ENCODE assay signal across 1 cellular context in genomic region chr15:98805434-98806274, GRCh38.
A peak's percentile ranks its signal among the peaks of the same experiment; 100 is the strongest.
TF ChIP-seq lines count a peak whose summit lies in the region.

No MANE protein-coding gene starts in this region.

TF ChIP-seq in HEK293, 187 proteins besides CTCF, POLR2A, EP300 and RAD21 (continued from another document):
- TF ChIP-seq ZBTB8A (tag by site-specific recombination; IDR thresholded peaks at IDR 0.05) (peak; percentile 60; the same call in 1 of the 2 replicates), PATZ1 (tag by site-specific recombination; IDR thresholded peaks at IDR 0.05) (0 out of 2 replicates have a peak, but pooled peaks have one; percentile 8), ZNF580 (tag by site-specific recombination; IDR thresholded peaks at IDR 0.05) (peak; percentile 52; the same call in 1 of the 2 replicates), KLF9 (tag by site-specific recombination; IDR thresholded peaks at IDR 0.05; ENCODE audit: low read depth) (no peak), ZNF561 (tag by site-specific recombination; IDR thresholded peaks at IDR 0.05; ENCODE audit: borderline replicate concordance) (0 out of 2 replicates have a peak, but pooled peaks have one; percentile 34), OSR2 (tag by site-specific recombination; IDR thresholded peaks at IDR 0.05) (peak; percentile 65; the same call in 1 of the 2 replicates), PRDM4 (tag by site-specific recombination; IDR thresholded peaks at IDR 0.05) (0 out of 2 replicates have a peak, but pooled peaks have one; percentile 50), GLI2 (tag by site-specific recombination; IDR thresholded peaks at IDR 0.05; ENCODE audit: borderline replicate concordance, low read depth) (peak; percentile 75), AEBP2 (tag by site-specific recombination; IDR thresholded peaks at IDR 0.05; ENCODE audit: borderline replicate concordance) (no peak), WT1 (tag by site-specific recombination; IDR thresholded peaks at IDR 0.05) (peak; percentile 60), ZNF530 (tag by site-specific recombination; IDR thresholded peaks at IDR 0.05; ENCODE audit: low read depth) (no peak), ZNF416 (tag by site-specific recombination; IDR thresholded peaks at IDR 0.05) (no peak), ZNF473 (tag by site-specific recombination; IDR thresholded peaks at IDR 0.05) (no peak), ZNF18 (tag by site-specific recombination; IDR thresholded peaks at IDR 0.05) (peak; percentile 83), ZNF24 (tag by site-specific recombination; IDR thresholded peaks at IDR 0.05) (no peak), ZNF423 (tag by site-specific recombination; IDR thresholded peaks at IDR 0.05) (peak; percentile 70), TCF7L2 (IDR thresholded peaks at IDR 0.05; ENCODE audit: borderline replicate concordance, low read depth, low read length) (peak; percentile 39; the same call in 1 of the 2 replicates), ZXDB (tag by site-specific recombination; IDR thresholded peaks at IDR 0.05) (peak; percentile 65), FEZF1 (tag by site-specific recombination; IDR thresholded peaks at IDR 0.05) (peak; percentile 86), ZNF366 (tag by site-specific recombination; conservative IDR thresholded peaks at IDR 0.05) (0 out of 2 replicates have a peak, but pooled peaks have one; percentile 28), PRDM10 (tag by site-specific recombination; IDR thresholded peaks at IDR 0.05) (0 out of 2 replicates have a peak, but pooled peaks have one; percentile 27), GLIS1 (tag by site-specific recombination; IDR thresholded peaks at IDR 0.05) (peak; percentile 77), ZSCAN4 (tag by site-specific recombination; IDR thresholded peaks at IDR 0.05) (peak; percentile 48), ZNF121 (tag by site-specific recombination; IDR thresholded peaks at IDR 0.05) (0 out of 2 replicates have a peak, but pooled peaks have one; percentile 39), ZFP69B (tag by site-specific recombination; IDR thresholded peaks at IDR 0.05) (peak; percentile 38; the same call in 1 of the 2 replicates), ZNF2 (tag by site-specific recombination; IDR thresholded peaks at IDR 0.05) (0 out of 2 replicates have a peak, but pooled peaks have one; percentile 27), ZNF214 (tag by site-specific recombination; IDR thresholded peaks at IDR 0.05; ENCODE audit: borderline replicate concordance) (no peak), ZNF629 (tag by site-specific recombination; IDR thresholded peaks at IDR 0.05) (peak; percentile 43), PRDM6 (tag by site-specific recombination; IDR thresholded peaks at IDR 0.05) (peak; percentile 84), SCRT2 (tag by site-specific recombination; IDR thresholded peaks at IDR 0.05) (peak; percentile 63; the same call in 1 of the 2 replicates), ZNF529 (tag by site-specific recombination; IDR thresholded peaks at IDR 0.05; ENCODE audit: insufficient replicate concordance) (no peak), KLF16 (tag by site-specific recombination; IDR thresholded peaks at IDR 0.05) (no peak), GLIS2 (tag by site-specific recombination; IDR thresholded peaks at IDR 0.05) (no peak), ZNF26 (tag by site-specific recombination; IDR thresholded peaks at IDR 0.05) (no peak), ZNF311 (tag by site-specific recombination; IDR thresholded peaks at IDR 0.05; ENCODE audit: borderline replicate concordance) (no peak), ZEB2 (tag by site-specific recombination; IDR thresholded peaks at IDR 0.05) (peak; percentile 32; the same call in 1 of the 2 replicates), ZNF600 (tag by site-specific recombination; IDR thresholded peaks at IDR 0.05) (peak; percentile 26; the same call in 1 of the 2 replicates), ZNF596 (tag by site-specific recombination; IDR thresholded peaks at IDR 0.05) (no peak), ZNF843 (tag by site-specific recombination; IDR thresholded peaks at IDR 0.05) (peak; percentile 84)
TF ChIP-seq in HEK293: peak in this region for 26.
